ENCODE assay signal across 26 cellular contexts in the genomic region with DNA sequence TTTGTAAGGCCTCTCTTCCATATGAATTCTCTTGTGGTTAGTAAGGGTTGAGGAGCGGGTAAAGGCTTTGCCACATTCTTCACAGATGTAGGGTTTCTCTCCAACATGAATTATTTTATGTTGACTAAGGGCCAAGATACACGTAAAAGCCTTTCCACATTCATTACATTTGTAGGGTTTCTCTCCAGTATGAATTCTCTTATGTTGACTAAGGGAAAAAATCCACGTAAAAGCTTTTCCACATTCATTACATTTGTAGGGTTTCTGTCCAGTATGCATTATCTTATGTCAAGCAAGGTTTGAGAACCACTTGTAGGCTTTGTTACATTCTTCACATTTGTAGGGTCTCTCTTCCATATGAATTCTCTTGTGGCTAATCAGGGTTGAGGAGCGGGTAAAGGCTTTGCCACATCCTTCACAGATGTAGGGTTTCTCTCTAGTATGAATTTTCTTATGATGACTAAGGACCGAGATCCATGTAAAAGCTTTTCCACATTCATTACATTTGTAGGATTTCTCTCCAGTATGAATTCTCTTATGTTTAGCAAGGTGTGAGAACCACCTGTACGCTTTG.
"Had no signal": no experiment of that assay in that cellular context is flagged by ENCODE, and none has a peak within 500 bp of the region (broad histone marks: within the 10 kb centered on the region; RNA-seq: fewer than 3 reads in every experiment).

No MANE protein-coding gene starts in this region.

- ATAC-seq: effector memory CD8-positive, alpha-beta T cell; esophagus mucosa; gastrocnemius medialis; heart right ventricle; left cardiac atrium; left lung; left ventricle myocardium superior; lower lobe of right lung; mucosa of descending colon had no signal

- H3K27me3 ChIP-seq: colonic mucosa, esophagus squamous epithelium, gastrocnemius medialis, heart right ventricle, left lung had no signal

- FAIRE-seq: endometrium, islet of Langerhans, keratinocyte had no signal

- H3K4me1 ChIP-seq: colonic mucosa, esophagus squamous epithelium, gastrocnemius medialis, heart right ventricle, left lung, lower lobe of right lung had no signal

- H3K4me3 ChIP-seq: colonic mucosa, esophagus squamous epithelium, gastrocnemius medialis, heart right ventricle, left lung, lower lobe of right lung, mucosa of descending colon had no signal

- H3K36me3 ChIP-seq: colonic mucosa, esophagus squamous epithelium, gastrocnemius medialis, heart right ventricle, left lung, lower lobe of right lung had no signal

- H3K27ac ChIP-seq: colonic mucosa, epithelial cell of prostate, esophagus squamous epithelium, gastrocnemius medialis, heart right ventricle, left lung, lower lobe of right lung had no signal

- DNase-seq: colonic mucosa; cortex of kidney; effector CD8-positive, alpha-beta T cell; effector memory CD8-positive, alpha-beta T cell; endodermal cell; erythroblast; esophagus squamous epithelium; foreskin fibroblast; foreskin melanocyte; gastrocnemius medialis; glutamatergic neuron; head of caudate nucleus; heart right ventricle; hippocampal formation; left cardiac atrium; left lung; left ventricle myocardium superior; lower lobe of right lung; mesenchymal stem cell; mucosa of descending colon; naive B cell had no signal

- H3K9me3 ChIP-seq: colonic mucosa had no signal
